In genomic region chr20:25408170-25408547, GRCh38 we compare ENCODE assay signal across 1 cellular context.
TF ChIP-seq lines count a peak whose summit lies in the region.

No MANE protein-coding gene starts in this region.

TF ChIP-seq in GM23338, 12 proteins besides CTCF, POLR2A, EP300 and RAD21 (continued from another document):
- TF ChIP-seq, protein P1, sequence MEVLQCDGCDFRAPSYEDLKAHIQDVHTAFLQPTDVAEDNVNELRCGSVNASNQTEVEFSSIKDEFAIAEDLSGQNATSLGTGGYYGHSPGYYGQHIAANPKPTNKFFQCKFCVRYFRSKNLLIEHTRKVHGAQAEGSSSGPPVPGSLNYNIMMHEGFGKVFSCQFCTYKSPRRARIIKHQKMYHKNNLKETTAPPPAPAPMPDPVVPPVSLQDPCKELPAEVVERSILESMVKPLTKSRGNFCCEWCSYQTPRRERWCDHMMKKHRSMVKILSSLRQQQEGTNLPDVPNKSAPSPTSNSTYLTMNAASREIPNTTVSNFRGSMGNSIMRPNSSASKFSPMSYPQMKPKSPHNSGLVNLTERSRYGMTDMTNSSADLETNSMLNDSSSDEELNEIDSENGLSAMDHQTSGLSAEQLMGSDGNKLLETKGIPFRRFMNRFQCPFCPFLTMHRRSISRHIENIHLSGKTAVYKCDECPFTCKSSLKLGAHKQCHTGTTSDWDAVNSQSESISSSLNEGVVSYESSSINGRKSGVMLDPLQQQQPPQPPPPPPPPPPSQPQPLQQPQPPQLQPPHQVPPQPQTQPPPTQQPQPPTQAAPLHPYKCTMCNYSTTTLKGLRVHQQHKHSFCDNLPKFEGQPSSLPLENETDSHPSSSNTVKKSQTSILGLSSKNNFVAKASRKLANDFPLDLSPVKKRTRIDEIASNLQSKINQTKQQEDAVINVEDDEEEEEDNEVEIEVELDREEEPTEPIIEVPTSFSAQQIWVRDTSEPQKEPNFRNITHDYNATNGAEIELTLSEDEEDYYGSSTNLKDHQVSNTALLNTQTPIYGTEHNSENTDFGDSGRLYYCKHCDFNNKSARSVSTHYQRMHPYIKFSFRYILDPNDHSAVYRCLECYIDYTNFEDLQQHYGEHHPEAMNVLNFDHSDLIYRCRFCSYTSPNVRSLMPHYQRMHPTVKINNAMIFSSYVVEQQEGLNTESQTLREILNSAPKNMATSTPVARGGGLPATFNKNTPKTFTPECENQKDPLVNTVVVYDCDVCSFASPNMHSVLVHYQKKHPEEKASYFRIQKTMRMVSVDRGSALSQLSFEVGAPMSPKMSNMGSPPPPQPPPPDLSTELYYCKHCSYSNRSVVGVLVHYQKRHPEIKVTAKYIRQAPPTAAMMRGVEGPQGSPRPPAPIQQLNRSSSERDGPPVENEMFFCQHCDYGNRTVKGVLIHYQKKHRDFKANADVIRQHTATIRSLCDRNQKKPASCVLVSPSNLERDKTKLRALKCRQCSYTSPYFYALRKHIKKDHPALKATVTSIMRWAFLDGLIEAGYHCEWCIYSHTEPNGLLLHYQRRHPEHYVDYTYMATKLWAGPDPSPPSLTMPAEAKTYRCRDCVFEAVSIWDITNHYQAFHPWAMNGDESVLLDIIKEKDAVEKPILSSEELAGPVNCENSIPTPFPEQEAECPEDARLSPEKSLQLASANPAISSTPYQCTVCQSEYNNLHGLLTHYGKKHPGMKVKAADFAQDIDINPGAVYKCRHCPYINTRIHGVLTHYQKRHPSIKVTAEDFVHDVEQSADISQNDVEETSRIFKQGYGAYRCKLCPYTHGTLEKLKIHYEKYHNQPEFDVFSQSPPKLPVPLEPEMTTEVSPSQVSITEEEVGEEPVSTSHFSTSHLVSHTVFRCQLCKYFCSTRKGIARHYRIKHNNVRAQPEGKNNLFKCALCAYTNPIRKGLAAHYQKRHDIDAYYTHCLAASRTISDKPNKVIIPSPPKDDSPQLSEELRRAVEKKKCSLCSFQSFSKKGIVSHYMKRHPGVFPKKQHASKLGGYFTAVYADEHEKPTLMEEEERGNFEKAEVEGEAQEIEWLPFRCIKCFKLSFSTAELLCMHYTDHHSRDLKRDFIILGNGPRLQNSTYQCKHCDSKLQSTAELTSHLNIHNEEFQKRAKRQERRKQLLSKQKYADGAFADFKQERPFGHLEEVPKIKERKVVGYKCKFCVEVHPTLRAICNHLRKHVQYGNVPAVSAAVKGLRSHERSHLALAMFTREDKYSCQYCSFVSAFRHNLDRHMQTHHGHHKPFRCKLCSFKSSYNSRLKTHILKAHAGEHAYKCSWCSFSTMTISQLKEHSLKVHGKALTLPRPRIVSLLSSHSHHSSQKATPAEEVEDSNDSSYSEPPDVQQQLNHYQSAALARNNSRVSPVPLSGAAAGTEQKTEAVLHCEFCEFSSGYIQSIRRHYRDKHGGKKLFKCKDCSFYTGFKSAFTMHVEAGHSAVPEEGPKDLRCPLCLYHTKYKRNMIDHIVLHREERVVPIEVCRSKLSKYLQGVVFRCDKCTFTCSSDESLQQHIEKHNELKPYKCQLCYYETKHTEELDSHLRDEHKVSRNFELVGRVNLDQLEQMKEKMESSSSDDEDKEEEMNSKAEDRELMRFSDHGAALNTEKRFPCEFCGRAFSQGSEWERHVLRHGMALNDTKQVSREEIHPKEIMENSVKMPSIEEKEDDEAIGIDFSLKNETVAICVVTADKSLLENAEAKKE (CRISPR knock-in tag; IDR thresholded peaks at IDR 0.05): no peak
